ENCODE assay signal across 8 cellular contexts in the genomic region with DNA sequence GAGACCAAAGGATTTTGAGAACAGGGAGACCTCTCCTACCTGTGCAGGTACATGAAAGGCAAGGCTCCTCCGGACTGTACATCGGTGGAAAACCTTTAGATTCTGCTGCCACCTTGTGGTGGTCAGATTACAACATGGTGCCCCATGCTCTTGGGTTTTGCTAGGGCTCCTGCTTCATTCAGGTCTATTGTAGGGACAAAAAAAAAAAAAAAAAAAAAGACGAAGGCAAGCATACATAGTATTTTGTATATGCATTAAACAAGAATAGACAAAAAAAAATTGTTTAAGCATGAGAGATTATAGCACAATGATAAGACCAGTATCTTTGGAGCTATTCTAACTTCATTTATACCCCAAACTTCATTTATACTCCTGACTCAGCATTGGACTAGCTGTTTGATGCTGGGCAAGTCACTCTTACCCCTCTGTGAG. TPM values are rescaled to one million over a fixed set of nuclear protein-coding genes. Genes with fewer than 3 reads are reported as not detected.
DNase-seq lines count a peak whose midpoint lies in the region; ATAC-seq, FAIRE-seq and TF ChIP-seq lines count a peak whose summit lies in the region.

No MANE protein-coding gene starts in this region.

- no peak for FAIRE-seq in bronchial epithelial cell (lab: Jason Lieb, UNC)

- H3K4me3 ChIP-seq in WI38 (ENCODE audit: low read depth, low read length) (no peak overlapping the region), bronchial epithelial cell (ENCODE audit: low read depth, low read length) (no peak overlapping the region)

- intact Hi-C loops in left colon (cut with DNase I, micrococcal nuclease): loop anchor here (2.0 to 10.0 kb wide), 2 partner anchors 85 to 89 kb away; no protein-coding TSS in a partner anchor

- TF ChIP-seq CTCF in GM10266 (IDR thresholded peaks at IDR 0.05; ENCODE audit: control insufficient read depth, insufficient read depth, low read depth, missing control alignments) (peak; percentile 79), WI38 (IDR thresholded peaks at IDR 0.05; ENCODE audit: low read depth, low read length) (peak; percentile 41; the same call in 1 of the 2 replicates), bronchial epithelial cell (IDR thresholded peaks at IDR 0.05; ENCODE audit: insufficient read depth, low read length, severe bottlenecking) (peak; percentile 69)

- DNase-seq in GM10266 (ENCODE audit: extremely low spot score) (peak; percentile 56), NCI-H2029 treated with DMSO at 0.1 percent for 48 hours (lab: John Stamatoyannopoulos, UW) (peak; percentile 43), bronchial epithelial cell (ENCODE audit: low read depth) (peak; percentile 83), left colon (peak; percentile 40 to 76), NK-92 (lab: John Stamatoyannopoulos, UW; ENCODE audit: unreplicated experiment) (no peak)
- peak; percentile 33 to 47 for DNase-seq in stimulated activated CD4-positive, alpha-beta T cell treated with anti-CD3 and anti-CD28 coated beads, Interleukin-4, amount 100 ng/mL, for 48 hours (ENCODE audit: low read depth in 2 of 2)

- H3K36me3 ChIP-seq in bronchial epithelial cell (ENCODE audit: control insufficient read depth, insufficient read depth, low read length): no peaks in the 10 kb centered on the region

- ATAC-seq in HG02642 (IDR thresholded peaks at IDR 0.05; ENCODE audit: poor library complexity, unreplicated experiment) (peak; percentile 59), left colon (peak; percentile 85)

- H3K27me3 ChIP-seq in bronchial epithelial cell (ENCODE audit: control insufficient read depth, insufficient read depth, low read length): no peaks in the 10 kb centered on the region

RNA-seq across cellular contexts. Expression of a gene that starts 27.4 kb away (rescaled TPM):
- total RNA-seq in bronchial epithelial cell (12.2 and 14.0 TPM in 2 replicates), left colon (10 to 100 TPM; 77.8 to 81.9 TPM)

RNA-seq across cellular contexts. Expression of a gene that starts 34.0 kb away (rescaled TPM):
- total RNA-seq in bronchial epithelial cell (26.9 and 41.7 TPM in 2 replicates), left colon (10 to 100 TPM; 23.9 to 37.6 TPM)

RNA-seq across cellular contexts. Expression of a gene that starts 57.5 kb away (rescaled TPM):
- 0.26 TPM in 1 of 2 replicates, not detected in the other for total RNA-seq in bronchial epithelial cell
- 1 to 10 TPM; 1.5 to 2.2 TPM for total RNA-seq in left colon
